Comparison of ENCODE assay signal across 14 cellular contexts in genomic region chr3:189071452-189071851, GRCh38.
A peak's percentile ranks its signal among the peaks of the same experiment; 100 is the strongest.
DNase-seq lines count a peak whose midpoint lies in the region; ATAC-seq, FAIRE-seq and TF ChIP-seq lines count a peak whose summit lies in the region.
"Had no signal": no experiment of that assay in that cellular context is flagged by ENCODE, and none has a peak within 500 bp of the region (broad histone marks: within the 10 kb centered on the region; RNA-seq: fewer than 3 reads in every experiment).

No MANE protein-coding gene starts in this region.

- DNase-seq in A549 (ENCODE audit: low read depth in 1 of 2, low spot score in 1 of 2): no peak
- DNase-seq in T-helper 2 cell treated with Interferon-gamma antibody and Interleukin-4, amounts not matched to agents 5 μg/mL and 100 μg/mL, for 36 hours (ENCODE audit: low spot score): peak; percentile 13
- DNase-seq in NCI-H187 (lab: John Stamatoyannopoulos, UW): no peak
- DNase-seq in GM19240 (ENCODE audit: insufficient read length, low spot score): no peak
- DNase-seq in chondrocyte (ENCODE audit: low spot score): no peak
- DNase-seq: SIG-M5 had no signal

- POLR2A ChIA-PET in A549 (lab: Yijun Ruan, JAX): no interaction called here

- no peaks in the 10 kb centered on the region for H3K4me1 ChIP-seq in A549
- H3K4me1 ChIP-seq: BLaER1, gastroesophageal sphincter, right atrium auricular region had no signal

- no peak overlapping the region for H3K4me3 ChIP-seq in A549
- H3K4me3 ChIP-seq: BLaER1, gastroesophageal sphincter, lung, right atrium auricular region had no signal

- peaks cover 8% of the 10 kb centered on the region for H3K4me1 Mint-ChIP-seq in T-helper 2 cell treated with Interferon-gamma antibody and Interleukin-4, amounts not matched to agents 5 μg/mL and 100 μg/mL, for 36 hours (ENCODE audit: low read depth)
- H3K4me1 Mint-ChIP-seq in chondrocyte (ENCODE audit: low read depth): no peaks in the 10 kb centered on the region

- no peak overlapping the region for H3K27ac ChIP-seq in A549
- H3K27ac ChIP-seq: BLaER1, gastroesophageal sphincter, right atrium auricular region had no signal

- peaks cover 15% of the 10 kb centered on the region for H3K9me3 Mint-ChIP-seq in T-helper 2 cell treated with Interferon-gamma antibody and Interleukin-4, amounts not matched to agents 5 μg/mL and 100 μg/mL, for 36 hours
- peaks cover 24% of the 10 kb centered on the region for H3K9me3 Mint-ChIP-seq in chondrocyte (ENCODE audit: low read depth)

- H3K27ac Mint-ChIP-seq in T-helper 2 cell treated with Interferon-gamma antibody and Interleukin-4, amounts not matched to agents 5 μg/mL and 100 μg/mL, for 36 hours: no peak overlapping the region
- H3K27ac Mint-ChIP-seq in chondrocyte (ENCODE audit: unreplicated experiment): no peak overlapping the region

- ATAC-seq in A549 (no peak), GM18867 (IDR thresholded peaks at IDR 0.05; ENCODE audit: unreplicated experiment) (peak; percentile 82), HG03342 (IDR thresholded peaks at IDR 0.05; ENCODE audit: unreplicated experiment) (peak; percentile 74), HG03097 (IDR thresholded peaks at IDR 0.05; ENCODE audit: low FRiP score, unreplicated experiment) (no peak)
- ATAC-seq: gastroesophageal sphincter had no signal

- no peaks in the 10 kb centered on the region for H3K36me3 Mint-ChIP-seq in T-helper 2 cell treated with Interferon-gamma antibody and Interleukin-4, amounts not matched to agents 5 μg/mL and 100 μg/mL, for 36 hours (ENCODE audit: low read depth)
- H3K36me3 Mint-ChIP-seq in chondrocyte (ENCODE audit: low read depth): peaks cover 8% of the 10 kb centered on the region

- no peak for TF ChIP-seq EP300 in A549 (IDR thresholded peaks at IDR 0.05)

- TF ChIP-seq POLR2A in A549 (IDR thresholded peaks at IDR 0.05; ENCODE audit: low read length): no peak

- no peak overlapping the region for H3K4me2 ChIP-seq in A549
- H3K4me2 ChIP-seq: BLaER1 had no signal

- no peak for TF ChIP-seq RAD21 in A549 (conservative IDR thresholded peaks at IDR 0.05 in 1 of 2, IDR thresholded peaks at IDR 0.05 in 1 of 2)

- no peak for FAIRE-seq in A549 (lab: Jason Lieb, UNC)
- FAIRE-seq: GM18507 had no signal

- H3K27me3 Mint-ChIP-seq in T-helper 2 cell treated with Interferon-gamma antibody and Interleukin-4, amounts not matched to agents 5 μg/mL and 100 μg/mL, for 36 hours (ENCODE audit: low read depth): peaks cover 38% of the 10 kb centered on the region
- H3K27me3 Mint-ChIP-seq in chondrocyte (ENCODE audit: low read depth): peaks cover 4% of the 10 kb centered on the region

- CTCF ChIA-PET in A549 (lab: Yijun Ruan, JAX): interaction anchor here (0.9 kb wide), 1 partner anchor 1331 kb away, joined by 3 read pairs; no protein-coding TSS in a partner anchor

- H3K4me3 Mint-ChIP-seq in T-helper 2 cell treated with Interferon-gamma antibody and Interleukin-4, amounts not matched to agents 5 μg/mL and 100 μg/mL, for 36 hours: no peak overlapping the region
- no peak overlapping the region for H3K4me3 Mint-ChIP-seq in chondrocyte (ENCODE audit: unreplicated experiment)

- WGBS in A549 (ENCODE audit: missing lambda C conversion rate): 44% methylated on average over 2 of the region's 2 CpGs

- no peak for TF ChIP-seq CTCF in A549 (IDR thresholded peaks at IDR 0.05)
- no peak for TF ChIP-seq CTCF in chondrocyte (IDR thresholded peaks at IDR 0.05)

- H3K9me3 ChIP-seq in A549: peaks cover 12% of the 10 kb centered on the region; the same call in 1 of the 3 replicates
- H3K9me3 ChIP-seq: BLaER1 had no signal

TF ChIP-seq in A549, 52 proteins besides CTCF, POLR2A, EP300 and RAD21:
- TF ChIP-seq ZSCAN20 (CRISPR knock-in tag; IDR thresholded peaks at IDR 0.05) (no peak), CHD4 (IDR thresholded peaks at IDR 0.05; ENCODE audit: borderline replicate concordance) (no peak), ESRRA (IDR thresholded peaks at IDR 0.05; ENCODE audit: borderline replicate concordance, low read length) (no peak), JUNB (IDR thresholded peaks at IDR 0.05) (no peak), PBX3 (IDR thresholded peaks at IDR 0.05) (no peak), FOSL2 (IDR thresholded peaks at IDR 0.05) (no peak), FOSL2 (CRISPR knock-in tag; IDR thresholded peaks at IDR 0.05) (peak; percentile 27; the same call in 1 of the 2 replicates), SREBF2 (IDR thresholded peaks at IDR 0.05) (no peak)

Comparison
In these comparisons a context has a peak if more than half of its experiments do, and no peak if none do; other contexts are left out.
1. ATAC-seq: peak in GM18867 (single experiment) and HG03342 (single experiment); none in A549 (0 of 2) and HG03097 (single experiment).